ENCODE assay signal across 8 cellular contexts in the genomic region with DNA sequence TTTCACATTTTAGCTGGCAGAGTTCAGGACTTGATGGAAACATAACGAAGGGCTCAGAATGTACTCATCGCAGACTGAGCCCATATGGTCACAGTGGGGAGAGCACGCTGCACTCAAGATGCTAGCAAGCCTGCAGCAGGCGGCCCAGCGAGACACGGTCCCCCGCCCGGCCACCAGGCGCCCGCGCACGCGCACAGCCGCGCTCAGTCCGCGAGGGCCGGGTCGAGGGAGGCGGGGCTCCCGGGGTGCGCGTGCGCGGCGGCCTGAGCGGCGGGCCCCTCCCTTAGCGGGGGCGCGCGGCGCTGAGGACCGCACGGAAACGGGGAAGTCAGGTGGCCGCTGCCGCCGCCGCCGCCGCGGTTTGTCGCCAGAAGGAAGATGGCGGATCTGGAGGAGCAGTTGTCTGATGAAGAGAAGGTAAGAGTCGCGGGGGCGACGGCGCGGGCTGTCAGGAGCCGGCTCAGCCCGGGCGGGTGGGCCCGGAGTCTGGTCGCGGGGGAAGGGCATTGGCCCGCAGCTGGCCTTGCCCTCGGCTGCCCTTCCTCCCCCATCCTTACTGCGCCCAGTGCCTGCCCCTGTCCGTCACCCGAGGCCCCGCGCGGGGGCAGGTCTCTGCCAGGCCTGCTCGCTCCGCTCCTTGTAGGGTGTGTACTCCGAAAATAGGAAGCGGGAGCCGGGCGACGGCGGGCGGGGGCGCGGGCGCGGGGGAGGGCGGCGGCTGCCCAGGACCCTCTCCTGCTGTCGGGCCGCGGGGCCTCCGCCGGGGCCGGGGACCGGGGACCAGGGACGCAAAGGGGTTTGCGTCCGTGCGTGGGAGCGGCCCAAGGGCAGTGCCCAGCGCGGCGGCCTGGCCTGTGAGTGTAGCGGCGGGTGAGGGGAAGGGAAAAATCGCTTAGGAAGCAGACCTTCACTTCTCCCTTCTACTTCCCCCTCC. TPM values are rescaled to one million over a fixed set of nuclear protein-coding genes. Genes with fewer than 3 reads are reported as not detected.
A peak's percentile ranks its signal among the peaks of the same experiment; 100 is the strongest.
DNase-seq lines count a peak whose midpoint lies in the region; ATAC-seq and TF ChIP-seq lines count a peak whose summit lies in the region.

A gene (plus strand): TSS at position 354 of the 934 bp plus-strand sequence. CDS start 25 bp downstream, at position 379.

- peak within 1 kb of the TSS; percentile 94 for H3K4me3 ChIP-seq in thoracic aorta

- H3K27ac ChIP-seq in thoracic aorta = peak within 1 kb of the TSS; percentile 90 to 94

- no peaks in the 10 kb centered on the region for H3K27me3 ChIP-seq in thoracic aorta (replicated peaks; ENCODE audit: insufficient read depth)

- peak within 1 kb of the TSS; percentile 95 for H3K27ac Mint-ChIP-seq in activated naive CD8-positive, alpha-beta T cell
- H3K27ac Mint-ChIP-seq in osteocyte (ENCODE audit: unreplicated experiment) = peak within 1 kb of the TSS; percentile 97

- H3K4me3 Mint-ChIP-seq in activated naive CD8-positive, alpha-beta T cell = peak within 1 kb of the TSS; percentile 98
- H3K4me3 Mint-ChIP-seq in osteocyte (ENCODE audit: unreplicated experiment) = peak within 1 kb of the TSS; percentile 95

- H3K36me3 Mint-ChIP-seq in activated naive CD8-positive, alpha-beta T cell = peaks cover 4% of the 10 kb centered on the region
- H3K36me3 Mint-ChIP-seq in osteocyte (ENCODE audit: unreplicated experiment) = peaks cover 3% of the 10 kb centered on the region

- H3K36me3 ChIP-seq in thoracic aorta = no peaks in the 10 kb centered on the region

- ATAC-seq in HG02678 (IDR thresholded peaks at IDR 0.05; ENCODE audit: unreplicated experiment) (peak; percentile 86), thoracic aorta (ENCODE audit: insufficient number of reproducible peaks, low FRiP score, low read depth) (peak; percentile 92)

- no peaks in the 10 kb centered on the region for H3K9me3 ChIP-seq in thoracic aorta

- DNase-seq in NCI-H1105 treated with DMSO at 0.1 percent for 48 hours (lab: John Stamatoyannopoulos, UW) (peak; percentile 91), SKM-1 treated with dmso at 0.1 percent for 144 hours (lab: John Stamatoyannopoulos, UW; ENCODE audit: unreplicated experiment) (peak; percentile 92), glomerular visceral epithelial cell (ENCODE audit: extremely low spot score) (peak; percentile 93), osteocyte (ENCODE audit: extremely low spot score, unreplicated experiment) (peak; percentile 99), thoracic aorta (ENCODE audit: low spot score) (peak; percentile 58)

- TF ChIP-seq CTCF in GM12873 (IDR thresholded peaks at IDR 0.05; ENCODE audit: insufficient read depth, low read depth, low read length, missing control alignments) (peak; percentile 55), osteocyte (IDR thresholded peaks at IDR 0.05) (peak; percentile 31), thoracic aorta (IDR thresholded peaks at IDR 0.05) (peak; percentile 58)

- H3K9me3 Mint-ChIP-seq in activated naive CD8-positive, alpha-beta T cell (ENCODE audit: low read depth) = no peaks in the 10 kb centered on the region
- no peaks in the 10 kb centered on the region for H3K9me3 Mint-ChIP-seq in osteocyte (ENCODE audit: unreplicated experiment)

- peaks cover 7% of the 10 kb centered on the region for H3K27me3 Mint-ChIP-seq in activated naive CD8-positive, alpha-beta T cell
- no peaks in the 10 kb centered on the region for H3K27me3 Mint-ChIP-seq in osteocyte (ENCODE audit: unreplicated experiment)

- peaks cover 46% of the 10 kb centered on the region for H3K4me1 Mint-ChIP-seq in activated naive CD8-positive, alpha-beta T cell (ENCODE audit: low read depth)
- peaks cover 30% of the 10 kb centered on the region for H3K4me1 Mint-ChIP-seq in osteocyte (ENCODE audit: unreplicated experiment)

- H3K4me1 ChIP-seq in thoracic aorta (ENCODE audit: control insufficient read depth in 1 of 2, low read depth in 2 of 2) = peaks cover 16 to 33% of the 10 kb centered on the region in 2 donors

RNA-seq across cellular contexts. Expression of the gene that starts here (rescaled TPM):
- total RNA-seq in osteocyte = 194 and 207 TPM in 2 replicates
- total RNA-seq in thoracic aorta = 100 to 1,000 TPM in 1 of 2 donors, 10 to 100 TPM in 1; 69.0 to 141 TPM

Comparison
In these comparisons a context has a peak if more than half of its experiments do, and no peak if none do; other contexts are left out.
1. Peak in every context shown above with its lines: DNase-seq, ATAC-seq, H3K4me3 ChIP-seq and H3K27ac ChIP-seq.